Comparison of ENCODE assay signal across 8 cellular contexts in genomic region chr16:31094088-31094423, GRCh38. TPM values are rescaled to one million over a fixed set of nuclear protein-coding genes. Genes with fewer than 3 reads are reported as not detected.
DNase-seq lines count a peak whose midpoint lies in the region; ATAC-seq and TF ChIP-seq lines count a peak whose summit lies in the region.

No MANE protein-coding gene starts in this region.

- H3K27ac Mint-ChIP-seq in activated naive CD4-positive, alpha-beta T cell treated with anti-CD3 and anti-CD28 coated beads for 36 hours, result peak overlapping the region; percentile 83
- H3K27ac Mint-ChIP-seq in glutamatergic neuron (ENCODE audit: unreplicated experiment), result peak overlapping the region; percentile 94

- H3K36me3 ChIP-seq in psoas muscle (ENCODE audit: insufficient read depth in 1 of 2, low read depth in 1 of 2), result peaks cover 0 to 20% of the 10 kb centered on the region in 2 donors

- H3K36me3 Mint-ChIP-seq in activated naive CD4-positive, alpha-beta T cell treated with anti-CD3 and anti-CD28 coated beads for 36 hours (ENCODE audit: low read depth), result peaks cover 7% of the 10 kb centered on the region
- no peaks in the 10 kb centered on the region for H3K36me3 Mint-ChIP-seq in glutamatergic neuron (ENCODE audit: unreplicated experiment)

- peak; percentile 3 to 45 (median 27) for ATAC-seq in psoas muscle
- ATAC-seq in HG03045 (IDR thresholded peaks at IDR 0.05; ENCODE audit: unreplicated experiment), result no peak
- ATAC-seq in HG03039 (IDR thresholded peaks at IDR 0.05; ENCODE audit: unreplicated experiment), result no peak

- H3K9me3 Mint-ChIP-seq in activated naive CD4-positive, alpha-beta T cell treated with anti-CD3 and anti-CD28 coated beads for 36 hours, result no peaks in the 10 kb centered on the region
- H3K9me3 Mint-ChIP-seq in glutamatergic neuron (ENCODE audit: unreplicated experiment), result peaks cover 9% of the 10 kb centered on the region

- H3K4me3 Mint-ChIP-seq in activated naive CD4-positive, alpha-beta T cell treated with anti-CD3 and anti-CD28 coated beads for 36 hours, result peak overlapping the region; percentile 89
- peak overlapping the region; percentile 99 for H3K4me3 Mint-ChIP-seq in glutamatergic neuron (ENCODE audit: unreplicated experiment)

- H3K4me1 Mint-ChIP-seq in activated naive CD4-positive, alpha-beta T cell treated with anti-CD3 and anti-CD28 coated beads for 36 hours (ENCODE audit: low read depth), result peaks cover 31% of the 10 kb centered on the region
- peaks cover 4% of the 10 kb centered on the region for H3K4me1 Mint-ChIP-seq in glutamatergic neuron (ENCODE audit: low read depth, unreplicated experiment)

- intact Hi-C loops in activated naive CD4-positive, alpha-beta T cell treated with anti-CD3 and anti-CD28 coated beads for 36 hours (cut with micrococcal nuclease), result loop anchor here (1.0 to 10.0 kb wide), 8 partner anchors 15 to 219 kb away; partner anchors contain the start of genes BCKDK, FUS, KAT8 and SETD1A
- intact Hi-C loops in psoas muscle (cut with DNase I), result loop anchor here (1.0 to 10.0 kb wide), 2 partner anchors 48 to 109 kb away; partner anchors contain the start of gene HSD3B7 (in 1 of the 2)

- CTCF ChIA-PET in activated naive CD4-positive, alpha-beta T cell treated with anti-CD3 and anti-CD28 coated beads for 36 hours (lab: Charles Lee), result interaction anchor here (1.0 to 2.0 kb wide), 2 partner anchors 48 to 108 kb away, joined by 3 to 7 read pairs; no protein-coding TSS in a partner anchor

- WGBS in psoas muscle, 3 donors, result 0 to 1% (median 0%) methylated on average over 20 of the region's 20 CpGs

- H3K27me3 ChIP-seq in psoas muscle (ENCODE audit: insufficient read depth in 3 of 3, low read length in 2 of 3), result no peaks in the 10 kb centered on the region

- peaks cover 4% of the 10 kb centered on the region for H3K4me1 ChIP-seq in psoas muscle

- H3K9me3 ChIP-seq in psoas muscle, result no peaks in the 10 kb centered on the region

- no peaks in the 10 kb centered on the region for H3K27me3 Mint-ChIP-seq in activated naive CD4-positive, alpha-beta T cell treated with anti-CD3 and anti-CD28 coated beads for 36 hours (ENCODE audit: low read depth)
- H3K27me3 Mint-ChIP-seq in glutamatergic neuron (ENCODE audit: unreplicated experiment), result peaks cover 13% of the 10 kb centered on the region

- DNase-seq in activated naive CD4-positive, alpha-beta T cell treated with anti-CD3 and anti-CD28 coated beads for 36 hours, result peak; percentile 12
- no peak for DNase-seq in activated naive CD4-positive, alpha-beta T cell treated with anti-CD3 and anti-CD28 coated beads, Interleukin-2, amount 50 U/mL, for 16 hours
- DNase-seq in glutamatergic neuron (no peak), psoas muscle (no peak)
- DNase-seq in stimulated activated naive CD4-positive, alpha-beta T cell treated with Interleukin-2 at 50 U/mL for 16 hours (lab: John Stamatoyannopoulos, UW), result no peak

- H3K4me3 ChIP-seq in WI38 (ENCODE audit: low read depth, low read length), result peak overlapping the region; percentile 76
- H3K4me3 ChIP-seq in psoas muscle, result peak overlapping the region; percentile 98

- no peak for TF ChIP-seq CTCF in WI38 (IDR thresholded peaks at IDR 0.05; ENCODE audit: low read depth, low read length)
- no peak for TF ChIP-seq CTCF in glutamatergic neuron (IDR thresholded peaks at IDR 0.05; ENCODE audit: partially characterized antibody, unreplicated experiment)
- TF ChIP-seq CTCF in psoas muscle (IDR thresholded peaks at IDR 0.05), result no peak

- H3K27ac ChIP-seq in psoas muscle, result peak overlapping the region; percentile 94

RNA-seq across cellular contexts. Expression of gene VKORC1, which starts 0.5 kb away (rescaled TPM):
- 10 to 100 TPM; 43.4 to 47.8 TPM for total RNA-seq in activated naive CD4-positive, alpha-beta T cell treated with anti-CD3 and anti-CD28 coated beads for 36 hours
- total RNA-seq in glutamatergic neuron (ENCODE audit: unreplicated experiment) (152 TPM), psoas muscle (10 to 100 TPM; 13.3 to 17.8 (median 16.5) TPM)
- polyA plus RNA-seq in psoas muscle, result 10 to 100 TPM; 28.6 to 57.0 (median 48.3) TPM

RNA-seq across cellular contexts. Expression of gene PRSS53, which starts 5.3 kb away (rescaled TPM):
- 1 to 10 TPM; 4.1 to 5.2 TPM for total RNA-seq in activated naive CD4-positive, alpha-beta T cell treated with anti-CD3 and anti-CD28 coated beads for 36 hours
- 20.4 TPM for total RNA-seq in glutamatergic neuron (ENCODE audit: unreplicated experiment)
- under 1 TPM; 0.32 to 0.90 (median 0.48) TPM for total RNA-seq in psoas muscle
- polyA plus RNA-seq in psoas muscle, result under 1 TPM; 0.17 to 0.56 (median 0.31) TPM

RNA-seq across cellular contexts. Expression of gene BCKDK, which starts 14.1 kb away (rescaled TPM):
- 10 to 100 TPM; 21.3 to 23.1 TPM for total RNA-seq in activated naive CD4-positive, alpha-beta T cell treated with anti-CD3 and anti-CD28 coated beads for 36 hours
- total RNA-seq in glutamatergic neuron (ENCODE audit: unreplicated experiment) (62.4 TPM), psoas muscle (10 to 100 TPM; 36.7 to 72.8 (median 55.4) TPM)
- polyA plus RNA-seq in psoas muscle, result 10 to 100 TPM; 46.6 to 58.6 (median 47.3) TPM

RNA-seq across cellular contexts. Expression of gene ZNF646, which starts 19.8 kb away (rescaled TPM):
- 10 to 100 TPM; 16.7 to 17.4 TPM for total RNA-seq in activated naive CD4-positive, alpha-beta T cell treated with anti-CD3 and anti-CD28 coated beads for 36 hours
- total RNA-seq in glutamatergic neuron (ENCODE audit: unreplicated experiment) (33.1 TPM), psoas muscle (10 to 100 TPM in 2 of 4 donors, 1 to 10 TPM in 2; 8.4 to 22.6 (median 12.3) TPM)
- polyA plus RNA-seq in psoas muscle, result 10 to 100 TPM in 1 of 3 donors, 1 to 10 TPM in 2; 4.0 to 20.8 (median 5.9) TPM

RNA-seq across cellular contexts. Expression of gene ZNF668, which starts 20.0 kb away (rescaled TPM):
- 10 to 100 TPM in 1 of 2 experiments, 1 to 10 TPM in 1; 9.5 to 10.1 TPM for total RNA-seq in activated naive CD4-positive, alpha-beta T cell treated with anti-CD3 and anti-CD28 coated beads for 36 hours
- total RNA-seq in glutamatergic neuron (ENCODE audit: unreplicated experiment) (15.5 TPM), psoas muscle (1 to 10 TPM; 5.3 to 7.5 (median 5.8) TPM)
- polyA plus RNA-seq in psoas muscle, result 10 to 100 TPM in 2 of 3 donors, 1 to 10 TPM in 1; 7.2 to 12.3 (median 10.9) TPM

Comparison
In these comparisons a context has a peak if more than half of its experiments do, and no peak if none do; other contexts are left out.
1. ATAC-seq: peak in psoas muscle (4 of 4); none in HG03045 (single experiment) and HG03039 (single experiment).